8 cellular contexts compared by ENCODE assay signal in genomic region chr7:27677912-27678612, GRCh38. TPM values are rescaled to one million over a fixed set of nuclear protein-coding genes. Genes with fewer than 3 reads are reported as not detected.
DNase-seq lines count a peak whose midpoint lies in the region; ATAC-seq and TF ChIP-seq lines count a peak whose summit lies in the region.

No MANE protein-coding gene starts in this region.

- H3K79me1 ChIP-seq in trophoblast cell (ENCODE audit: low read length) = no peaks in the 10 kb centered on the region

- TSS peak; percentile 99 for BruUV-seq in PC-3 (replicated peaks; lab: Mats Ljungman, UMichigan)

- H3K4me1 ChIP-seq in PC-3 (ENCODE audit: insufficient read depth, low read length) (peaks cover 31% of the 10 kb centered on the region), trophoblast cell (ENCODE audit: control insufficient read depth in 1 of 2, insufficient read depth in 2 of 2, low read length in 2 of 2) (peaks cover 3 to 6% of the 10 kb centered on the region in 2 experiments)

- peak; percentile 96 for ATAC-seq in PC-3
- no peak for ATAC-seq in HG02870 (IDR thresholded peaks at IDR 0.05; ENCODE audit: unreplicated experiment)

- H3K23ac ChIP-seq in trophoblast cell (ENCODE audit: low read length) = no peak overlapping the region

- H3K9me2 ChIP-seq in PC-3 (replicated peaks; ENCODE audit: low read length) = no peaks in the 10 kb centered on the region

- H3K27ac ChIP-seq in PC-3 (ENCODE audit: low read length) = peak overlapping the region; percentile 100
- H3K27ac ChIP-seq in trophoblast cell (ENCODE audit: low read depth, low read length) = peak overlapping the region; percentile 66

- H3K4me3 ChIP-seq in PC-3 (ENCODE audit: low read length) (peak overlapping the region; percentile 34; the same call in 1 of the 2 replicates), trophoblast cell (ENCODE audit: low read depth, low read length) (no peak overlapping the region)

- H3K27me3 ChIP-seq in PC-3 (ENCODE audit: low read length) (no peaks in the 10 kb centered on the region), trophoblast cell (ENCODE audit: insufficient read depth, low read length) (no peaks in the 10 kb centered on the region)

- peak overlapping the region; percentile 68 for H2AFZ ChIP-seq in PC-3 (ENCODE audit: low read length)
- no peak overlapping the region for H2AFZ ChIP-seq in trophoblast cell (ENCODE audit: insufficient read depth, low read length, poor library complexity)

- in situ Hi-C loops in Caki2 (cut with HindIII; ENCODE audit: low pct_unique_long_range_greater_than_20kb, low sequenced_read_pairs) = no loop called here

- no peak for TF ChIP-seq CTCF in PC-3 (conservative IDR thresholded peaks at IDR 0.05; ENCODE audit: low read depth, low read length)

- no peak overlapping the region for H4K12ac ChIP-seq in trophoblast cell (ENCODE audit: low read depth, low read length)

- H4K20me1 ChIP-seq in PC-3 (ENCODE audit: low read length) = no peaks in the 10 kb centered on the region

- no peaks in the 10 kb centered on the region for H3K9me3 ChIP-seq in PC-3 (ENCODE audit: low read length)
- H3K9me3 ChIP-seq in trophoblast cell (ENCODE audit: insufficient read depth, low read depth, low read length) = no peaks in the 10 kb centered on the region

- H4K8ac ChIP-seq in trophoblast cell (ENCODE audit: low read depth, low read length) = no peak overlapping the region

- H3K36me3 ChIP-seq in PC-3 (ENCODE audit: low read depth, low read length) (no peaks in the 10 kb centered on the region), trophoblast cell (ENCODE audit: control insufficient read depth in 1 of 2, insufficient read depth in 2 of 2, low read length in 2 of 2) (no peaks in the 10 kb centered on the region)

- H3F3A ChIP-seq in PC-3 (ENCODE audit: low read length, unreplicated experiment) = peaks cover 4% of the 10 kb centered on the region

- peak overlapping the region; percentile 50 for H2BK12ac ChIP-seq in trophoblast cell (ENCODE audit: low read length)

- H2AK5ac ChIP-seq in trophoblast cell (ENCODE audit: low read length) = no peak overlapping the region

- H3K14ac ChIP-seq in trophoblast cell (ENCODE audit: low read length) = no peak overlapping the region

- peak overlapping the region; percentile 47 for H2BK5ac ChIP-seq in trophoblast cell (ENCODE audit: low read depth, low read length, poor library complexity)

- no peak overlapping the region for H2BK120ac ChIP-seq in trophoblast cell (ENCODE audit: insufficient read depth, low read length, poor library complexity)

- CTCF ChIA-PET in PC-3 (lab: Charles Lee) = interaction anchor here (0.5 to 1.1 kb wide), 5 partner anchors 15 to 461 kb away, joined by 3 to 7 read pairs (median 3); no protein-coding TSS in a partner anchor

- no peak overlapping the region for H3K4ac ChIP-seq in trophoblast cell (ENCODE audit: low read depth, low read length)

- peak overlapping the region; percentile 75 for H3K4me2 ChIP-seq in PC-3 (ENCODE audit: low read length)
- no peak overlapping the region for H3K4me2 ChIP-seq in trophoblast cell (ENCODE audit: low read length)

- POLR2A ChIA-PET in PC-3 (lab: Charles Lee; ENCODE audit: unreplicated experiment) = interaction anchor here (0.6 to 1.3 kb wide), 3 partner anchors 63 to 510 kb away, joined by 4 to 8 read pairs (median 5); no protein-coding TSS in a partner anchor

- no CpG with 5 or more reads among the region's 3 CpGs for WGBS in trophoblast cell (ENCODE audit: extremely low coverage, insufficient coverage, insufficient read length)

- intact Hi-C loops in PC-3 (cut with micrococcal nuclease) = loop anchor here (1.0 kb wide), 3 partner anchors 15 to 482 kb away; no protein-coding TSS in a partner anchor

- no peak overlapping the region for H4K91ac ChIP-seq in trophoblast cell (ENCODE audit: low read depth, low read length)

- H3K79me2 ChIP-seq in PC-3 (ENCODE audit: low read length) = no peaks in the 10 kb centered on the region
- no peaks in the 10 kb centered on the region for H3K79me2 ChIP-seq in trophoblast cell (ENCODE audit: control insufficient read depth, insufficient read depth, low read length, poor library complexity)

- H3K18ac ChIP-seq in trophoblast cell (ENCODE audit: low read length) = no peak overlapping the region

- DNase-seq in Caki2 (ENCODE audit: low read depth) (peak; percentile 93), PC-3 (peak; percentile 95), fibroblast of gingiva (ENCODE audit: low read depth) (peak; percentile 82), trophoblast cell (peak; percentile 46 to 83), mesenteric fat pad (ENCODE audit: low spot score) (no peak), HuH-7 (ENCODE audit: low spot score) (no peak), medulla oblongata (ENCODE audit: extremely low spot score) (no peak)

- H3K9ac ChIP-seq in PC-3 (ENCODE audit: low read length) = peak overlapping the region; percentile 82
- no peak overlapping the region for H3K9ac ChIP-seq in trophoblast cell (ENCODE audit: low read length)

RNA-seq across cellular contexts. Expression of gene HIBADH, which starts 15.4 kb away (rescaled TPM):
- 171 and 192 TPM in 2 replicates for total RNA-seq in Caki2 (2014; rRNA removed; shearing (Covaris generic); ENCODE audit: low replicate concordance)
- total RNA-seq in PC-3 (2014; rRNA removed) = 43.7 and 45.8 TPM in 2 replicates
- 15.7 and 16.5 TPM in 2 replicates for polyA plus RNA-seq in trophoblast cell (2013)
- total RNA-seq in mesenteric fat pad = 44.4 TPM

Comparison
In these comparisons a context has a peak if more than half of its experiments do, and no peak if none do; other contexts are left out.
1. DNase-seq: peak in Caki2 (single experiment), PC-3 (single experiment), fibroblast of gingiva (single experiment) and trophoblast cell (2 of 2); none in mesenteric fat pad (single experiment), HuH-7 (single experiment) and medulla oblongata (single experiment).